6 cellular contexts compared by ENCODE assay signal in genomic region chr10:84347575-84348002, GRCh38. TPM values are rescaled to one million over a fixed set of nuclear protein-coding genes. Genes with fewer than 3 reads are reported as not detected.
DNase-seq lines count a peak whose midpoint lies in the region; FAIRE-seq and TF ChIP-seq lines count a peak whose summit lies in the region.
"Not testable (repeated sequence)": the region's sequence is repeated elsewhere in the genome, so short reads cannot be mapped to it uniquely, and the experiment has no call there.

No MANE protein-coding gene starts in this region.

- H3K4ac ChIP-seq in trophoblast cell (ENCODE audit: low read depth, low read length), result peak overlapping the region; percentile 4

- 94 to 100% methylated on average over 3 to 30 of the region's 31 CpGs for WGBS in GM23248 (ENCODE audit: low coverage in 1 of 2, low lambda C conversion rate in 2 of 2, missing lambda C conversion rate in 2 of 2), 2 experiments
- no CpG with 5 or more reads among the region's 31 CpGs for WGBS in trophoblast cell (ENCODE audit: extremely low coverage, insufficient coverage, insufficient read length)

- not testable (repeated sequence) for H3K23ac ChIP-seq in trophoblast cell (ENCODE audit: low read length)

- H2AFZ ChIP-seq in GM23248; trophoblast cell (ENCODE audit: insufficient read depth, low read length, poor library complexity): not testable (repeated sequence)

- H3K4me1 Mint-ChIP-seq in chondrocyte (ENCODE audit: low read depth), result peaks cover 47% of the 10 kb centered on the region

- not testable (repeated sequence) for H3K14ac ChIP-seq in trophoblast cell (ENCODE audit: low read length)

- H3K27ac Mint-ChIP-seq in chondrocyte (ENCODE audit: unreplicated experiment), result peak overlapping the region; percentile 83

- not testable (repeated sequence) for H3K9me3 ChIP-seq in GM23248 (ENCODE audit: low read depth); ascending aorta; kidney (ENCODE audit: control insufficient read depth in 1 of 2, low read length in 2 of 2); trophoblast cell (ENCODE audit: insufficient read depth, low read depth, low read length)

- H3K9me3 Mint-ChIP-seq in chondrocyte (ENCODE audit: low read depth), result not testable (repeated sequence)

- TF ChIP-seq CTCF in RWPE1 (conservative IDR thresholded peaks at IDR 0.05; ENCODE audit: low read depth); ascending aorta (IDR thresholded peaks at IDR 0.05); chondrocyte (IDR thresholded peaks at IDR 0.05); kidney (IDR thresholded peaks at IDR 0.05; ENCODE audit: borderline replicate concordance, extremely low read depth, insufficient read depth): not testable (repeated sequence)

- not testable (repeated sequence) for H3K4me3 ChIP-seq in GM23248; ascending aorta; kidney (ENCODE audit: low read length in 2 of 2); trophoblast cell (ENCODE audit: low read depth, low read length)

- not testable (repeated sequence) for H3K4me3 Mint-ChIP-seq in chondrocyte (ENCODE audit: unreplicated experiment)

- not testable (repeated sequence) for H4K8ac ChIP-seq in trophoblast cell (ENCODE audit: low read depth, low read length)

- not testable (repeated sequence) for H3K4me2 ChIP-seq in GM23248 (ENCODE audit: unreplicated experiment); trophoblast cell (ENCODE audit: low read length)

- H3K79me2 ChIP-seq in GM23248 (ENCODE audit: insufficient read depth), result peaks cover 81% of the 10 kb centered on the region
- not testable (repeated sequence) for H3K79me2 ChIP-seq in trophoblast cell (ENCODE audit: control insufficient read depth, insufficient read depth, low read length, poor library complexity)

- H4K20me1 ChIP-seq in GM23248 (ENCODE audit: insufficient read depth), result not testable (repeated sequence)

- POLR2A ChIA-PET in RWPE1 (lab: Yijun Ruan, JAX; ENCODE audit: low non-redundant PET), result not testable (repeated sequence)

- intact Hi-C loops in ascending aorta (cut with DNase I), result loop anchor here (1.0 to 5.0 kb wide), 2 partner anchors 19 to 50 kb away; partner anchors contain the start of gene CCSER2
- intact Hi-C loops in kidney (cut with DNase I), result not testable (repeated sequence)

- CTCF ChIA-PET in RWPE1 (lab: Yijun Ruan, JAX), result not testable (repeated sequence)

- not testable (repeated sequence) for DNase-seq in GM23248; RWPE1 (ENCODE audit: low spot score); ascending aorta (ENCODE audit: low spot score in 2 of 2); chondrocyte (ENCODE audit: low spot score); trophoblast cell
- peak; percentile 60 for DNase-seq in kidney

- H3K4me1 ChIP-seq in GM23248 (ENCODE audit: insufficient read depth) (peaks cover 22% of the 10 kb centered on the region), ascending aorta (peaks cover 4 to 14% of the 10 kb centered on the region in 2 donors)
- H3K4me1 ChIP-seq in kidney (ENCODE audit: control insufficient read depth in 1 of 2, insufficient read depth in 1 of 2, low read depth in 1 of 2, low read length in 2 of 2); trophoblast cell (ENCODE audit: control insufficient read depth in 1 of 2, insufficient read depth in 2 of 2, low read length in 2 of 2): not testable (repeated sequence)

- H3K27me3 ChIP-seq in GM23248 (replicated peaks; ENCODE audit: insufficient read depth); ascending aorta; trophoblast cell (ENCODE audit: insufficient read depth, low read length): not testable (repeated sequence)

- H3F3A ChIP-seq in GM23248 (ENCODE audit: insufficient read depth), result peaks cover 24% of the 10 kb centered on the region

- H4K91ac ChIP-seq in trophoblast cell (ENCODE audit: low read depth, low read length), result not testable (repeated sequence)

- H3K79me1 ChIP-seq in trophoblast cell (ENCODE audit: low read length), result not testable (repeated sequence)

- peak overlapping the region; percentile 79; the same call in 1 of the 2 replicates for H3K27ac ChIP-seq in GM23248
- peak overlapping the region; percentile 59; the same call in 1 of the 2 replicates for H3K27ac ChIP-seq in RWPE1
- peak overlapping the region; percentile 3 to 19 for H3K27ac ChIP-seq in ascending aorta
- H3K27ac ChIP-seq in kidney (ENCODE audit: low read depth in 2 of 2, low read length in 2 of 2); trophoblast cell (ENCODE audit: low read depth, low read length): not testable (repeated sequence)

- H2BK120ac ChIP-seq in trophoblast cell (ENCODE audit: insufficient read depth, low read length, poor library complexity), result not testable (repeated sequence)

- H2BK5ac ChIP-seq in trophoblast cell (ENCODE audit: low read depth, low read length, poor library complexity), result not testable (repeated sequence)

- H4K12ac ChIP-seq in trophoblast cell (ENCODE audit: low read depth, low read length), result not testable (repeated sequence)

- H3K9me2 ChIP-seq in GM23248 (ENCODE audit: insufficient read depth), result not testable (repeated sequence)

- FAIRE-seq in kidney (lab: Jason Lieb, UNC), result not testable (repeated sequence)

- not testable (repeated sequence) for H3K36me3 Mint-ChIP-seq in chondrocyte (ENCODE audit: low read depth)

- H3K36me3 ChIP-seq in GM23248 (ENCODE audit: low read depth); ascending aorta; kidney (ENCODE audit: control insufficient read depth in 1 of 2, insufficient read depth in 2 of 2, low read length in 2 of 2); trophoblast cell (ENCODE audit: control insufficient read depth in 1 of 2, insufficient read depth in 2 of 2, low read length in 2 of 2): not testable (repeated sequence)

- not testable (repeated sequence) for H3K18ac ChIP-seq in trophoblast cell (ENCODE audit: low read length)

- H3K27me3 Mint-ChIP-seq in chondrocyte (ENCODE audit: low read depth), result not testable (repeated sequence)

- in situ Hi-C loops in GM23248 (cut with MboI), result not testable (repeated sequence)

- not testable (repeated sequence) for H2BK12ac ChIP-seq in trophoblast cell (ENCODE audit: low read length)

- H2AK5ac ChIP-seq in trophoblast cell (ENCODE audit: low read length), result not testable (repeated sequence)

- H3K9ac ChIP-seq in GM23248; kidney (ENCODE audit: low read length in 2 of 2); trophoblast cell (ENCODE audit: low read length): not testable (repeated sequence)

RNA-seq across cellular contexts. Expression of gene CCSER2, which starts 19.2 kb away (rescaled TPM):
- total RNA-seq in GM23248 (2014; rRNA removed; shearing (Covaris generic)), result 27.8 and 30.6 TPM in 2 replicates
- polyA plus RNA-seq in GM23248 (2016; fragmentation: Nextera tagmentation; extraction: Ambion mirVana) (76.8 and 78.1 TPM in 2 replicates), kidney (ENCODE audit: insufficient read depth, low read depth, low replicate concordance) (12.6 TPM)
- total RNA-seq in ascending aorta (18.5 TPM), chondrocyte (74.2 to 80.0 TPM (median 78.8 TPM) in 3 replicates), kidney (46.4 TPM)
- 148 and 154 TPM in 2 replicates for polyA plus RNA-seq in trophoblast cell (2013)
